Comparison of ENCODE assay signal across 24 cellular contexts in genomic region chr10:104391969-104392296, GRCh38. TPM values are rescaled to one million over a fixed set of nuclear protein-coding genes. Genes with fewer than 3 reads are reported as not detected.
"Had no signal": no experiment of that assay in that cellular context is flagged by ENCODE, and none has a peak within 500 bp of the region (broad histone marks: within the 10 kb centered on the region; RNA-seq: fewer than 3 reads in every experiment).

No MANE protein-coding gene starts in this region.

- H3K27ac Mint-ChIP-seq: naive thymus-derived CD4-positive, alpha-beta T cell had no signal

- FAIRE-seq: colon, frontal cortex, kidney, pancreas had no signal

- H3K27ac ChIP-seq: dorsolateral prefrontal cortex, pancreas, right atrium auricular region, suprapubic skin, transverse colon had no signal

- H3K4me2 ChIP-seq: smooth muscle cell had no signal

- H3K4me1 ChIP-seq: pancreas, right atrium auricular region, suprapubic skin, transverse colon had no signal

- H3K4me3 Mint-ChIP-seq: naive thymus-derived CD4-positive, alpha-beta T cell; stimulated activated naive CD8-positive, alpha-beta T cell treated with anti-CD3 and anti-CD28 coated beads, Interleukin-15, amount 100 ng/mL, for 72 hours had no signal

- H3K9me3 Mint-ChIP-seq: naive thymus-derived CD4-positive, alpha-beta T cell; stimulated activated naive CD8-positive, alpha-beta T cell treated with anti-CD3 and anti-CD28 coated beads, Interleukin-15, amount 100 ng/mL, for 72 hours had no signal

- H3K36me3 Mint-ChIP-seq: naive thymus-derived CD4-positive, alpha-beta T cell had no signal

- H3K27me3 ChIP-seq: right atrium auricular region had no signal

- H3K36me3 ChIP-seq: pancreas, right atrium auricular region, suprapubic skin, transverse colon had no signal

- ATAC-seq: left lobe of liver; naive thymus-derived CD4-positive, alpha-beta T cell; pancreas; sciatic nerve; stimulated activated naive CD8-positive, alpha-beta T cell treated with anti-CD3 and anti-CD28 coated beads, Interleukin-15, amount 100 ng/mL, for 72 hours had no signal

- H3K4me3 ChIP-seq: dorsolateral prefrontal cortex, lung, pancreas, right atrium auricular region, smooth muscle cell, suprapubic skin, transverse colon had no signal

- H3K9me3 ChIP-seq: pancreas, right atrium auricular region, suprapubic skin, transverse colon had no signal

- DNase-seq: dorsolateral prefrontal cortex; effector CD4-positive, alpha-beta T cell; kidney; mesenchymal stem cell; midbrain; naive thymus-derived CD4-positive, alpha-beta T cell; occipital lobe; pancreas; stimulated activated CD4-positive, alpha-beta T cell treated with anti-CD3 and anti-CD28 coated beads, Interleukin-12 subunit alpha, Interleukin-12 subunit beta, amount 100 ng/mL, for 4 hours; stimulated activated CD4-positive, alpha-beta T cell treated with anti-CD3 and anti-CD28 coated beads, Interleukin-1b, Interleukin-23, amount 100 ng/mL, for 48 hours; stimulated activated CD4-positive, alpha-beta T cell treated with anti-CD3 and anti-CD28 coated beads, Interleukin-4, amount 100 ng/mL, for 1 hour; stimulated activated CD8-positive, alpha-beta memory T cell treated with anti-CD3 and anti-CD28 coated beads, Interleukin-4, amount 100 ng/mL, for 48 hours; stimulated activated naive CD4-positive, alpha-beta T cell; stimulated activated naive CD8-positive, alpha-beta T cell treated with anti-CD3 and anti-CD28 coated beads, Interleukin-15, amount 100 ng/mL, for 72 hours; transverse colon had no signal

RNA-seq across cellular contexts. Expression of gene CFAP58, which starts 38.3 kb away (rescaled TPM):
- polyA plus RNA-seq: naive thymus-derived CD4-positive, alpha-beta T cell; neural cell had no signal
